26 cellular contexts compared by ENCODE assay signal in the genomic region with DNA sequence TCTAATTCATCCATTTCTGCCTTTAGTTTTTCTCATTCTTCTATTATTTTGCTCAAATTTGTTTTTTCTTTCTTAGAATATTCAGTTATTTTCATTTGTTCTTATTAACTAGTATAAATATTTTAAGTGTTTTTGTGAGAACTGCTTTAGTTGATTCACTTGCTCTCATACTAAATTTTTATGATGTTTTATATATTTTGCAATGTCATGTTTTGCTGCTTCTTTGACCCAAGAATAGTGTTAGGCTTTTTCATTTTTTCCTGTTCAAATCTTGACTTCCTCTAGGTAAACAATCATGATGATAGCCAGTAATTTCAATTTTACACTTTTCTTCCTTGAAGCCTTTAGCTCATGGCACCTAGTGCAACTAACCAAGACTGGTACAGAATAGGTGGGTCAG.
"Had no signal": no experiment of that assay in that cellular context is flagged by ENCODE, and none has a peak within 500 bp of the region (broad histone marks: within the 10 kb centered on the region; RNA-seq: fewer than 3 reads in every experiment).

No MANE protein-coding gene starts in this region.

- H3K4me3 Mint-ChIP-seq: naive thymus-derived CD8-positive, alpha-beta T cell; nephron; neural crest cell; stimulated activated naive B cell treated with anti-CD40 and anti-IgM and Interleukin-4, amounts not matched to agents 10 μg/mL and 1 μg/mL and 100 μg/mL, for 72 hours; type B pancreatic cell had no signal

- FAIRE-seq: keratinocyte, pancreas had no signal

- H3K4me1 Mint-ChIP-seq: nephron, neural crest cell had no signal

- H3K27ac Mint-ChIP-seq: naive thymus-derived CD8-positive, alpha-beta T cell; nephron; stimulated activated naive B cell treated with anti-CD40 and anti-IgM and Interleukin-4, amounts not matched to agents 10 μg/mL and 1 μg/mL and 100 μg/mL, for 72 hours; type B pancreatic cell had no signal

- DNase-seq: hippocampal formation; kidney glomerular epithelial cell; left cardiac atrium; left lung; lower lobe of right lung; mammary epithelial cell; mesenchymal stem cell; naive thymus-derived CD8-positive, alpha-beta T cell; nucleus accumbens; pancreas; posterior cingulate gyrus; retina; right cardiac atrium; sigmoid colon; stimulated activated CD4-positive, alpha-beta T cell treated with anti-CD3 and anti-CD28 coated beads, Interleukin-1b, Interleukin-23, amount 100 ng/mL, for 48 hours; stimulated activated CD4-positive, alpha-beta T cell treated with anti-CD3 and anti-CD28 coated beads, Interleukin-2, amount 100 ng/mL, for 48 hours; stimulated activated CD4-positive, alpha-beta T cell treated with anti-CD3 and anti-CD28 coated beads, Interleukin-4, amount 100 ng/mL, for 4 hours; stimulated activated CD8-positive, alpha-beta memory T cell treated with anti-CD3 and anti-CD28 coated beads, Interleukin-4, amount 100 ng/mL, for 48 hours; stimulated activated naive B cell treated with anti-CD40 and anti-IgM and Interleukin-4, amounts not matched to agents 10 μg/mL and 1 μg/mL and 100 μg/mL, for 72 hours; stimulated activated naive CD8-positive, alpha-beta T cell treated with anti-CD3 and anti-CD28 coated beads, Interleukin-15, Interleukin-2, amounts not matched to agents 100 U/mL and 50 U/mL, for 24 hours; substantia nigra; uterus had no signal

- ATAC-seq: left cardiac atrium; left lung; lower lobe of right lung; naive thymus-derived CD8-positive, alpha-beta T cell; right cardiac atrium; stimulated activated naive B cell treated with anti-CD40 and anti-IgM and Interleukin-4, amounts not matched to agents 10 μg/mL and 1 μg/mL and 100 μg/mL, for 72 hours; stimulated activated naive CD8-positive, alpha-beta T cell treated with anti-CD3 and anti-CD28 coated beads, Interleukin-15, Interleukin-2, amounts not matched to agents 100 U/mL and 50 U/mL, for 24 hours had no signal

- H3K27me3 Mint-ChIP-seq: naive thymus-derived CD8-positive, alpha-beta T cell; stimulated activated naive B cell treated with anti-CD40 and anti-IgM and Interleukin-4, amounts not matched to agents 10 μg/mL and 1 μg/mL and 100 μg/mL, for 72 hours; type B pancreatic cell had no signal

- H3K9me3 Mint-ChIP-seq: nephron; neural crest cell; stimulated activated naive B cell treated with anti-CD40 and anti-IgM and Interleukin-4, amounts not matched to agents 10 μg/mL and 1 μg/mL and 100 μg/mL, for 72 hours; type B pancreatic cell had no signal
